In genomic region chr21:13876999-13877398, GRCh38 we compare ENCODE assay signal across 6 cellular contexts.
A peak's percentile ranks its signal among the peaks of the same experiment; 100 is the strongest.
DNase-seq lines count a peak whose midpoint lies in the region; ATAC-seq, FAIRE-seq and TF ChIP-seq lines count a peak whose summit lies in the region.
"Not testable (repeated sequence)": the region's sequence is repeated elsewhere in the genome, so short reads cannot be mapped to it uniquely, and the experiment has no call there.

No MANE protein-coding gene starts in this region.

- TF ChIP-seq EP300 in A549 (IDR thresholded peaks at IDR 0.05); K562 (IDR thresholded peaks at IDR 0.05; ENCODE audit: low read length): not testable (repeated sequence)

- H3K27me3 Mint-ChIP-seq in effector memory CD8-positive, alpha-beta T cell: not testable (repeated sequence)

- H3K9me3 Mint-ChIP-seq in effector memory CD8-positive, alpha-beta T cell: peaks cover 0 to 20% of the 10 kb centered on the region in 2 donors

- POLR2A ChIA-PET in A549 (lab: Yijun Ruan, JAX); PC-3 (lab: Charles Lee; ENCODE audit: unreplicated experiment); K562 (lab: Yijun Ruan, JAX): not testable (repeated sequence)

- H3K9me1 ChIP-seq in K562 (ENCODE audit: control insufficient read depth, insufficient read depth, low read length): not testable (repeated sequence)

- not testable (repeated sequence) for H3K9me3 ChIP-seq in A549; PC-3 (ENCODE audit: low read length); K562 (replicated peaks; ENCODE audit: control insufficient read depth, insufficient read depth, low read depth, low read length)

- DNase-seq in A549 (ENCODE audit: low read depth in 1 of 2, low spot score in 1 of 2) (peak in 1 of 2 experiments; percentile 72), PC-3 (peak; percentile 6), K562 (ENCODE audit: extremely low read depth in 1 of 4, low spot score in 3 of 4) (peak in 1 of 4 experiments; percentile 18), bronchial epithelial cell (ENCODE audit: low read depth) (peak; percentile 17), epithelial cell of prostate (ENCODE audit: low read depth, low spot score) (peak; percentile 69)
- not testable (repeated sequence) for DNase-seq in effector memory CD8-positive, alpha-beta T cell

- H3K79me2 ChIP-seq in PC-3 (ENCODE audit: low read length); K562 (ENCODE audit: control insufficient read depth, insufficient read depth, low read length): not testable (repeated sequence)

- BruUV-seq in PC-3 (replicated peaks; lab: Mats Ljungman, UMichigan); K562 (replicated peaks; lab: Mats Ljungman, UMichigan): not testable (repeated sequence)

- TF ChIP-seq RAD21 in A549 (conservative IDR thresholded peaks at IDR 0.05 in 1 of 2, IDR thresholded peaks at IDR 0.05 in 1 of 2); K562 (CRISPR knock-in tag; conservative IDR thresholded peaks at IDR 0.05 in 1 of 2, IDR thresholded peaks at IDR 0.05 in 1 of 2): not testable (repeated sequence)

- not testable (repeated sequence) for H3F3A ChIP-seq in PC-3 (ENCODE audit: low read length, unreplicated experiment)

- CTCF ChIA-PET in A549 (lab: Yijun Ruan, JAX); PC-3 (lab: Charles Lee); K562 (lab: Yijun Ruan, JAX; ENCODE audit: low intra/inter-chr PET ratio): not testable (repeated sequence)

- H3K4me2 ChIP-seq in A549: peak overlapping the region; percentile 38; the same call in 2 of the 3 replicates
- not testable (repeated sequence) for H3K4me2 ChIP-seq in PC-3 (ENCODE audit: low read length); K562 (ENCODE audit: insufficient read depth, low read length)

- peak in 1 of 2 experiments; percentile 66; a peak in 2 of 6 replicates for ATAC-seq in A549
- not testable (repeated sequence) for ATAC-seq in PC-3; K562; effector memory CD8-positive, alpha-beta T cell (replicated peaks)

- H3K9ac ChIP-seq in PC-3 (ENCODE audit: low read length); K562 (ENCODE audit: insufficient read depth in 1 of 2, low read depth in 2 of 2, low read length in 2 of 2): not testable (repeated sequence)

- H3K27ac ChIP-seq in A549; PC-3 (ENCODE audit: low read length); K562 (ENCODE audit: extremely low read depth, low read depth, low read length); epithelial cell of prostate: not testable (repeated sequence)

- not testable (repeated sequence) for H3K4me1 ChIP-seq in A549; PC-3 (ENCODE audit: insufficient read depth, low read length); K562 (replicated peaks in 1 of 2; ENCODE audit: control insufficient read depth in 2 of 2, insufficient read depth in 2 of 2, low read length in 2 of 2)

- peaks cover 10 to 35% of the 10 kb centered on the region in 2 donors for H3K4me1 Mint-ChIP-seq in effector memory CD8-positive, alpha-beta T cell (ENCODE audit: low read depth in 2 of 2)

- not testable (repeated sequence) for H3K4me3 Mint-ChIP-seq in effector memory CD8-positive, alpha-beta T cell

- TF ChIP-seq CTCF in A549 (IDR thresholded peaks at IDR 0.05); PC-3 (conservative IDR thresholded peaks at IDR 0.05; ENCODE audit: low read depth, low read length); K562 (IDR thresholded peaks at IDR 0.05 in 2 of 3, conservative IDR thresholded peaks at IDR 0.05 in 1 of 3; ENCODE audit: insufficient read depth in 2 of 3, low read depth in 1 of 3, low read length in 3 of 3); bronchial epithelial cell (IDR thresholded peaks at IDR 0.05; ENCODE audit: insufficient read depth, low read length, severe bottlenecking): not testable (repeated sequence)

- H2AFZ ChIP-seq in PC-3 (ENCODE audit: low read length); K562 (ENCODE audit: low read depth, low read length): not testable (repeated sequence)

- not testable (repeated sequence) for H4K20me1 ChIP-seq in PC-3 (ENCODE audit: low read length); K562 (replicated peaks; ENCODE audit: control insufficient read depth, insufficient read depth, low read length)

- intact Hi-C loops in PC-3 (cut with micrococcal nuclease); K562 (cut with micrococcal nuclease): not testable (repeated sequence)

- H3K36me3 ChIP-seq in PC-3 (ENCODE audit: low read depth, low read length); K562 (ENCODE audit: control insufficient read depth, insufficient read depth, low read length); bronchial epithelial cell (ENCODE audit: control insufficient read depth, insufficient read depth, low read length): not testable (repeated sequence)

- H3K9me2 ChIP-seq in PC-3 (replicated peaks; ENCODE audit: low read length): not testable (repeated sequence)

- H3K4me3 ChIP-seq in A549; PC-3 (ENCODE audit: low read length); K562; bronchial epithelial cell (ENCODE audit: low read depth, low read length): not testable (repeated sequence)

- not testable (repeated sequence) for H3K27me3 ChIP-seq in PC-3 (ENCODE audit: low read length); K562 (ENCODE audit: control insufficient read depth in 2 of 2, insufficient read depth in 2 of 2, low read length in 2 of 2); bronchial epithelial cell (ENCODE audit: control insufficient read depth, insufficient read depth, low read length)

- not testable (repeated sequence) for FAIRE-seq in A549 (lab: Jason Lieb, UNC); K562 (lab: Jason Lieb, UNC); bronchial epithelial cell (lab: Jason Lieb, UNC)

- in situ Hi-C loops in K562 (cut with MboI): not testable (repeated sequence)

- not testable (repeated sequence) for H3K36me3 Mint-ChIP-seq in effector memory CD8-positive, alpha-beta T cell (ENCODE audit: insufficient read depth)

- TF ChIP-seq POLR2A in A549 (IDR thresholded peaks at IDR 0.05; ENCODE audit: low read length); K562 (conservative IDR thresholded peaks at IDR 0.05): not testable (repeated sequence)

- peak overlapping the region; percentile 18 to 21 for H3K27ac Mint-ChIP-seq in effector memory CD8-positive, alpha-beta T cell

TF ChIP-seq in K562, 482 proteins besides CTCF, POLR2A, EP300 and RAD21:
- TF ChIP-seq ZBTB11 (CRISPR knock-in tag; IDR thresholded peaks at IDR 0.05) (0 out of 6 replicates have a peak, but pooled peaks of 1 of the 3 experiments have one; percentile 11), KLF1 (tag; IDR thresholded peaks at IDR 0.05) (peak; percentile 62; the same call in 1 of the 2 replicates)
